In genomic region chr9:115111854-115112253, GRCh38 we compare ENCODE assay signal across 33 cellular contexts. TPM values are rescaled to one million over a fixed set of nuclear protein-coding genes. Genes with fewer than 3 reads are reported as not detected.
"Had no signal": no experiment of that assay in that cellular context is flagged by ENCODE, and none has a peak within 500 bp of the region (broad histone marks: within the 10 kb centered on the region; RNA-seq: fewer than 3 reads in every experiment).

No MANE protein-coding gene starts in this region.

- H3K36me3 ChIP-seq: ascending aorta, Peyer's patch, SJSA1 had no signal

- H3K9me2 ChIP-seq: SK-N-SH had no signal

- H3K9ac ChIP-seq: SK-N-SH had no signal

- H3K27me3 ChIP-seq: ascending aorta, Peyer's patch, SJSA1 had no signal

- DNase-seq: activated CD4-positive, alpha-beta memory T cell treated with anti-CD3 and anti-CD28 coated beads, Interleukin-2, amount 10 ng/mL, durations not matched to agents 7 days and 5 days; activated CD4-positive, alpha-beta T cell treated with anti-CD3 and anti-CD28 coated beads for 1 hour; activated CD4-positive, alpha-beta T cell treated with anti-CD3 and anti-CD28 coated beads for 48 hours; activated CD4-positive, CD25-positive, alpha-beta regulatory T cell; activated CD8-positive, alpha-beta memory T cell treated with anti-CD3 and anti-CD28 coated beads for 24 hours; activated effector memory CD4-positive, alpha-beta T cell treated with anti-CD3 and anti-CD28 coated beads, Interleukin-2, amount 50 U/mL, for 16 hours; activated naive CD4-positive, alpha-beta T cell; activated naive CD4-positive, alpha-beta T cell treated with anti-CD3 and anti-CD28 coated beads, Interleukin-2, amount 50 U/mL, for 16 hours; activated naive CD8-positive, alpha-beta T cell treated with anti-CD3 and anti-CD28 coated beads for 36 hours; activated T-cell treated with anti-CD3 and anti-CD28 coated beads, Interleukin-2, amount 50 U/mL, for 1 hour; activated T-cell treated with anti-CD3 and anti-CD28 coated beads, Interleukin-2, amount 50 U/mL, for 72 hours; amygdala; Karpas-422; KBM-7; NCI-H1048; NCI-H1105 treated with DMSO at 0.1 percent for 48 hours; NCI-H1436; NCI-H1694 treated with DMSO at 0.1 percent for 48 hours; NCI-H2029; NCI-H345; NCI-H510A; NCI-H526; NCI-H748 treated with DMSO at 0.1 percent for 48 hours; NK-92 treated with Interleukin-12 subunit alpha and Interleukin-12 subunit beta, amount 100 ng/mL, for 24 hours; PC-3; Peyer's patch; RPMI8226; SHP77 treated with DMSO at 0.1 percent for 48 hours; SK-N-SH had no signal

- H3K4me1 ChIP-seq: Peyer's patch had no signal

- H3K9me3 ChIP-seq: ascending aorta, Peyer's patch, SJSA1, SK-N-SH had no signal

- H3K4me2 ChIP-seq: SK-N-SH had no signal

- H3K27ac ChIP-seq: ascending aorta, SJSA1, VCaP had no signal

- ATAC-seq: activated T-cell treated with anti-CD3 and anti-CD28 coated beads, Interleukin-2, amount 50 U/mL, for 72 hours; activated T-helper 17 cell treated with anti-CD3 and anti-CD28 coated beads, Interleukin-2, amount 50 U/mL, for 72 hours; PC-3 had no signal

- H3K4me3 ChIP-seq: ascending aorta, Peyer's patch, SJSA1 had no signal

RNA-seq across cellular contexts. Expression of gene TNC, which starts 6.1 kb away (rescaled TPM):
- total RNA-seq: activated T-helper 17 cell treated with anti-CD3 and anti-CD28 coated beads, Interleukin-2, amount 50 U/mL, for 72 hours had no signal
